ENCODE assay signal across 18 cellular contexts in the genomic region with DNA sequence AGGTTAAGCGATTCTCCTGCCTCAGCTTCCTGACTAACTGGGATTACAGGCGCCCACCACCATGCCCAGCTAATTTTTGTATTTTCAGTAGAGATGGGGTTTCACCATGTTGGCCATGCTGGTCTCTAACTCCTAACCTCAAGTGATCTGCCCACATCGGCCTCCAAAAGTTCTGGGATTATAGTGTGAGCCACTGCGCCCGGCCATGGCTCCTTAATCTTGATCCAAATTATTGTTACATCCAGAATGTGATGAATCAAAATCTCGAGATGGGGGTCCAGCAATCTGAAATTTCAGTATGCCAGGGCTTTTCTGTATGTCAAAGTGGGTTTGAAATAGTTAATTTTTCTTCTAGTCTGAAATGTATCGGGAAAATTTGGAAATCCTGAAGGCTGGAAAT. TPM values are rescaled to one million over a fixed set of nuclear protein-coding genes. Genes with fewer than 3 reads are reported as not detected.
DNase-seq lines count a peak whose midpoint lies in the region; ATAC-seq, FAIRE-seq and TF ChIP-seq lines count a peak whose summit lies in the region.
"Had no signal": no experiment of that assay in that cellular context is flagged by ENCODE, and none has a peak within 500 bp of the region (broad histone marks: within the 10 kb centered on the region; RNA-seq: fewer than 3 reads in every experiment).

No MANE protein-coding gene starts in this region.

- TF ChIP-seq CTCF in A549 (IDR thresholded peaks at IDR 0.05) = no peak
- no peak for TF ChIP-seq CTCF in SU-DHL-6 (IDR thresholded peaks at IDR 0.05; ENCODE audit: insufficient read depth, low read length, poor library complexity, severe bottlenecking)
- TF ChIP-seq CTCF in left lung (IDR thresholded peaks at IDR 0.05) = no peak

- peak overlapping the region; percentile 99 for H3K9ac ChIP-seq in GM23248
- peak overlapping the region; percentile 96 for H3K9ac ChIP-seq in SU-DHL-6 (ENCODE audit: low read length)

- no peaks in the 10 kb centered on the region for H3K9me2 ChIP-seq in GM23248 (ENCODE audit: insufficient read depth)
- H3K9me2 ChIP-seq in SU-DHL-6 (replicated peaks; ENCODE audit: insufficient read depth, low read length) = no peaks in the 10 kb centered on the region

- H3K4me3 ChIP-seq in A549 = no peak overlapping the region
- no peak overlapping the region for H3K4me3 ChIP-seq in GM23248
- H3K4me3 ChIP-seq in SU-DHL-6 (ENCODE audit: insufficient read depth, low read length, poor library complexity, severe bottlenecking) = peak overlapping the region; percentile 41
- H3K4me3 ChIP-seq in left lung = no peak overlapping the region
- H3K4me3 ChIP-seq: gastroesophageal sphincter had no signal

- H3F3A ChIP-seq in GM23248 (ENCODE audit: insufficient read depth) (peaks cover 61% of the 10 kb centered on the region), SU-DHL-6 (ENCODE audit: insufficient read depth) (peaks cover 82% of the 10 kb centered on the region)

- no peaks in the 10 kb centered on the region for H4K20me1 ChIP-seq in GM23248 (ENCODE audit: insufficient read depth)
- peaks cover 8% of the 10 kb centered on the region; the same call in 1 of the 2 replicates for H4K20me1 ChIP-seq in SU-DHL-6 (ENCODE audit: low read depth, low read length)

- peak overlapping the region; percentile 75 for H3K27ac Mint-ChIP-seq in memory B cell
- peak overlapping the region in 1 of 2 donors; percentile 22 for H3K27ac Mint-ChIP-seq in T-cell

- no peaks in the 10 kb centered on the region for H3K27me3 Mint-ChIP-seq in memory B cell
- H3K27me3 Mint-ChIP-seq in T-cell = no peaks in the 10 kb centered on the region
- H3K27me3 Mint-ChIP-seq: B cell had no signal

- no peak for TF ChIP-seq POLR2A in A549 (IDR thresholded peaks at IDR 0.05; ENCODE audit: low read length)

- no peak for TF ChIP-seq EP300 in A549 (IDR thresholded peaks at IDR 0.05)

- H3K4me1 ChIP-seq in A549 (peaks cover 49% of the 10 kb centered on the region), GM23248 (ENCODE audit: insufficient read depth) (peaks cover 30% of the 10 kb centered on the region; the same call in 1 of the 2 replicates), left lung (peaks cover 22 to 59% of the 10 kb centered on the region in 2 donors)

- WGBS in A549 (ENCODE audit: missing lambda C conversion rate) = 92% methylated on average over 7 of the region's 7 CpGs
- WGBS in GM23248 (ENCODE audit: low coverage in 1 of 2, low lambda C conversion rate in 2 of 2, missing lambda C conversion rate in 2 of 2), 2 experiments = 83 to 84% methylated on average over 6 to 7 of the region's 7 CpGs

- no peak overlapping the region for H2AFZ ChIP-seq in GM23248
- no peak overlapping the region for H2AFZ ChIP-seq in SU-DHL-6 (ENCODE audit: low read depth, low read length, severe bottlenecking)

- intact Hi-C loops in left lung (cut with DNase I) = loop anchor here in 1 of 2 donors (5.0 kb wide), 1 partner anchor 181 kb away; no protein-coding TSS in a partner anchor

- H3K9me3 ChIP-seq in A549 (no peaks in the 10 kb centered on the region), GM23248 (ENCODE audit: low read depth) (no peaks in the 10 kb centered on the region), SU-DHL-6 (ENCODE audit: insufficient read depth, low read length) (no peaks in the 10 kb centered on the region), left lung (no peaks in the 10 kb centered on the region)
- H3K9me3 ChIP-seq: gastroesophageal sphincter, pancreas had no signal

- ATAC-seq in A549 (no peak), memory B cell (ENCODE audit: low read depth) (no peak), T-cell (replicated peaks in 1 of 4) (no peak), left lung (no peak), GM19467 (IDR thresholded peaks at IDR 0.05; ENCODE audit: unreplicated experiment) (no peak), GM21447 (IDR thresholded peaks at IDR 0.05; ENCODE audit: unreplicated experiment) (no peak)
- ATAC-seq: gastroesophageal sphincter, pancreas had no signal

- in situ Hi-C loops in GM23248 (cut with MboI) = no loop called here

- no peaks in the 10 kb centered on the region for H3K27me3 ChIP-seq in GM23248 (replicated peaks; ENCODE audit: insufficient read depth)
- H3K27me3 ChIP-seq in SU-DHL-6 (ENCODE audit: low read length) = no peaks in the 10 kb centered on the region
- no peaks in the 10 kb centered on the region for H3K27me3 ChIP-seq in left lung
- H3K27me3 ChIP-seq: gastroesophageal sphincter, pancreas had no signal

- H3K27ac ChIP-seq in A549 = peak overlapping the region in 1 of 2 experiments; percentile 98; a peak in 2 of 6 replicates
- H3K27ac ChIP-seq in GM23248 = peak overlapping the region; percentile 90
- peak overlapping the region; percentile 98 for H3K27ac ChIP-seq in SU-DHL-6 (ENCODE audit: low read depth, low read length)
- H3K27ac ChIP-seq in left lung = no peak overlapping the region
- H3K27ac ChIP-seq: pancreas had no signal

- H3K4me2 ChIP-seq in A549 (peak overlapping the region; percentile 98; the same call in 2 of the 3 replicates), GM23248 (ENCODE audit: unreplicated experiment) (no peak overlapping the region), SU-DHL-6 (ENCODE audit: low read depth, low read length, poor library complexity, severe bottlenecking) (peak overlapping the region; percentile 84)

- POLR2A ChIA-PET in A549 (lab: Yijun Ruan, JAX) = no interaction called here
- POLR2A ChIA-PET in T-cell (lab: Charles Lee) = interaction anchor here in 1 of 2 donors (0.6 kb wide), 1 partner anchor 790 kb away, joined by 4 read pairs; no protein-coding TSS in a partner anchor

- no peak overlapping the region for H3K4me3 Mint-ChIP-seq in memory B cell
- H3K4me3 Mint-ChIP-seq in T-cell = no peak overlapping the region

- H3K79me2 ChIP-seq in GM23248 (ENCODE audit: insufficient read depth) (peaks cover 56% of the 10 kb centered on the region), SU-DHL-6 (ENCODE audit: insufficient read depth, low read length) (peaks cover 65% of the 10 kb centered on the region)

- H3K4me1 Mint-ChIP-seq in memory B cell (peaks cover 39% of the 10 kb centered on the region), T-cell (peaks cover 60 to 66% (median 64%) of the 10 kb centered on the region in 3 donors)

- H3K36me3 Mint-ChIP-seq in memory B cell = peaks cover 15% of the 10 kb centered on the region
- peaks cover 26% of the 10 kb centered on the region for H3K36me3 Mint-ChIP-seq in T-cell

- DNase-seq in A549 (ENCODE audit: low read depth in 1 of 2, low spot score in 1 of 2) (no peak), GM23248 (no peak), memory B cell (ENCODE audit: low spot score in 2 of 2) (no peak), T-cell (no peak), left lung (no peak)
- DNase-seq: activated CD4-positive, alpha-beta T cell treated with anti-CD3 and anti-CD28 coated beads for 4 hours; NCI-H226; pancreas; stimulated activated CD4-positive, alpha-beta T cell treated with anti-CD3 and anti-CD28 coated beads, Interleukin-15, amount 100 ng/mL, for 24 hours; T-helper 2 cell had no signal

- peaks cover 36% of the 10 kb centered on the region for H3K36me3 ChIP-seq in GM23248 (ENCODE audit: low read depth)
- H3K36me3 ChIP-seq in SU-DHL-6 (ENCODE audit: low read length) = peaks cover 37% of the 10 kb centered on the region
- peaks cover 0 to 40% of the 10 kb centered on the region in 2 donors for H3K36me3 ChIP-seq in left lung

- no peak for TF ChIP-seq RAD21 in A549 (conservative IDR thresholded peaks at IDR 0.05 in 1 of 2, IDR thresholded peaks at IDR 0.05 in 1 of 2)

- CTCF ChIA-PET in A549 (lab: Yijun Ruan, JAX) (no interaction called here), T-cell (lab: Charles Lee) (no interaction called here)

- no peak for FAIRE-seq in A549 (lab: Jason Lieb, UNC)
- FAIRE-seq: bronchial epithelial cell, endometrium, GM12892, pancreas had no signal

- H3K9me3 Mint-ChIP-seq in memory B cell = peaks cover 2% of the 10 kb centered on the region
- H3K9me3 Mint-ChIP-seq in T-cell = no peaks in the 10 kb centered on the region

TF ChIP-seq in A549, 52 proteins besides CTCF, POLR2A, EP300 and RAD21 (continues in another document):
- TF ChIP-seq MAZ (IDR thresholded peaks at IDR 0.05; ENCODE audit: borderline replicate concordance, low read depth, low read length) = no peak
- TF ChIP-seq CEBPB (IDR thresholded peaks at IDR 0.05) = no peak
- TF ChIP-seq POLR2AphosphoS2 (conservative IDR thresholded peaks at IDR 0.05; ENCODE audit: low read length) = no peak
- TF ChIP-seq NFE2L2 (conservative IDR thresholded peaks at IDR 0.05; ENCODE audit: low read length) = no peak
- TF ChIP-seq EHMT2 (IDR thresholded peaks at IDR 0.05; ENCODE audit: low read depth) = no peak
- no peak for TF ChIP-seq HOXA7 (CRISPR knock-in tag; IDR thresholded peaks at IDR 0.05)
- no peak for TF ChIP-seq HOXB5 (CRISPR knock-in tag; IDR thresholded peaks at IDR 0.05)
- no peak for TF ChIP-seq EHF (CRISPR knock-in tag; IDR thresholded peaks at IDR 0.05)

RNA-seq across cellular contexts. Expression of a gene that starts 3.7 kb away (rescaled TPM):
- polyA plus RNA-seq in A549 (2011; rRNA removed) = 798 and 804 TPM in 2 replicates
- polyA plus RNA-seq in A549 (2012; cell fraction: cytosol; rRNA removed) = 609 and 694 TPM in 2 replicates
- 195 and 210 TPM in 2 replicates for polyA plus RNA-seq in A549 (2012; cell fraction: nucleus; rRNA removed)
- polyA plus RNA-seq in A549 (2017; fragmentation: RNase III; extraction: RNeasy Plus Mini Kit Qiagen cat#74134 plus additional on column Dnase treatment) = 3,543 to 3,937 TPM (median 3,631 TPM) in 3 replicates
- polyA minus RNA-seq in A549 (2011; rRNA and poly(A)+ RNA removed) = 298 and 338 TPM in 2 replicates
- 460 and 520 TPM in 2 replicates for total RNA-seq in GM23248 (2014; rRNA removed; shearing (Covaris generic))
- 1,046 and 1,073 TPM in 2 replicates for polyA plus RNA-seq in GM23248 (2016; fragmentation: Nextera tagmentation; extraction: Ambion mirVana)
- 1,000 to 10,000 TPM; 1,339 to 2,234 (median 1,487) TPM for total RNA-seq in T-cell
- 100 to 1,000 TPM; 724 to 741 TPM for total RNA-seq in left lung

RNA-seq across cellular contexts. Expression of a gene that starts 3.9 kb away (rescaled TPM):
- polyA plus RNA-seq in A549 (2011; rRNA removed) = 7.7 and 9.8 TPM in 2 replicates
- 2.9 and 3.5 TPM in 2 replicates for polyA plus RNA-seq in A549 (2012; cell fraction: cytosol; rRNA removed)
- polyA plus RNA-seq in A549 (2012; cell fraction: nucleus; rRNA removed) = 16.9 and 21.1 TPM in 2 replicates
- 2.5 to 3.3 TPM (median 3.0 TPM) in 3 replicates for polyA plus RNA-seq in A549 (2017; fragmentation: RNase III; extraction: RNeasy Plus Mini Kit Qiagen cat#74134 plus additional on column Dnase treatment)
- polyA minus RNA-seq in A549 (2011; rRNA and poly(A)+ RNA removed) = 8.3 and 13.6 TPM in 2 replicates
- total RNA-seq in GM23248 (2014; rRNA removed; shearing (Covaris generic)) = 1.4 and 1.5 TPM in 2 replicates
- 1.2 and 1.5 TPM in 2 replicates for polyA plus RNA-seq in GM23248 (2016; fragmentation: Nextera tagmentation; extraction: Ambion mirVana)
- 10 to 100 TPM; 17.9 to 23.5 (median 23.4) TPM for total RNA-seq in T-cell
- total RNA-seq in left lung = 10 to 100 TPM in 1 of 2 donors, 1 to 10 TPM in 1; 7.3 to 14.3 TPM

Comparison
In these comparisons a context has a peak if more than half of its experiments do, and no peak if none do; other contexts are left out.
1. H3K27ac ChIP-seq: peak in GM23248 (single experiment) and SU-DHL-6 (single experiment); none in left lung (0 of 2).